13 cellular contexts compared by ENCODE assay signal in genomic region chr9:121742923-121743322, GRCh38.
DNase-seq lines count a peak whose midpoint lies in the region; ATAC-seq, FAIRE-seq and TF ChIP-seq lines count a peak whose summit lies in the region.
"Had no signal": no experiment of that assay in that cellular context is flagged by ENCODE, and none has a peak within 500 bp of the region (broad histone marks: within the 10 kb centered on the region; RNA-seq: fewer than 3 reads in every experiment).

No MANE protein-coding gene starts in this region.

- H3K4me3 Mint-ChIP-seq in astrocyte (ENCODE audit: unreplicated experiment), result no peak overlapping the region

- H3K4me1 ChIP-seq in astrocyte (ENCODE audit: insufficient read depth, low read length) (peaks cover 41% of the 10 kb centered on the region), left lung (peaks cover 17 to 78% of the 10 kb centered on the region in 2 donors)

- no peak for ATAC-seq in left lung
- no peak for ATAC-seq in HG03520 (IDR thresholded peaks at IDR 0.05; ENCODE audit: unreplicated experiment)
- ATAC-seq in GM21723 (IDR thresholded peaks at IDR 0.05; ENCODE audit: unreplicated experiment), result no peak

- no peak for FAIRE-seq in astrocyte (lab: Jason Lieb, UNC)

- H3K36me3 ChIP-seq in astrocyte (ENCODE audit: insufficient read depth, low read length), result no peaks in the 10 kb centered on the region
- no peaks in the 10 kb centered on the region for H3K36me3 ChIP-seq in left lung

- TF ChIP-seq CTCF in AG10803 (conservative IDR thresholded peaks at IDR 0.05; ENCODE audit: low read length), result no peak
- no peak for TF ChIP-seq CTCF in astrocyte (IDR thresholded peaks at IDR 0.05; ENCODE audit: insufficient read depth, low read depth, low read length)
- no peak for TF ChIP-seq CTCF in left lung (IDR thresholded peaks at IDR 0.05)

- H3K4me2 ChIP-seq in astrocyte (ENCODE audit: low read length), result peak overlapping the region; percentile 83

- H3K27me3 ChIP-seq in astrocyte (ENCODE audit: insufficient read depth, low read length) (no peaks in the 10 kb centered on the region), left lung (peaks cover 0 to under 1% of the 10 kb centered on the region in 2 donors)

- no peaks in the 10 kb centered on the region for H3K9me3 Mint-ChIP-seq in astrocyte (ENCODE audit: unreplicated experiment)

- peaks cover 72% of the 10 kb centered on the region for H4K20me1 ChIP-seq in astrocyte (ENCODE audit: insufficient read depth, low read length)

- peak overlapping the region; percentile 48 for H3K27ac Mint-ChIP-seq in astrocyte (ENCODE audit: unreplicated experiment)

- H3K36me3 Mint-ChIP-seq in astrocyte (ENCODE audit: low read depth, unreplicated experiment), result peaks cover 2% of the 10 kb centered on the region

- no peak overlapping the region for H3K27ac ChIP-seq in astrocyte (ENCODE audit: low read depth, low read length)
- peak overlapping the region; percentile 75 to 91 for H3K27ac ChIP-seq in left lung

- DNase-seq in AG10803 (ENCODE audit: low read depth), result no peak
- DNase-seq in astrocyte (ENCODE audit: low read depth), result no peak
- no peak for DNase-seq in left lung
- no peak for DNase-seq in skeletal muscle cell (ENCODE audit: low read depth)
- DNase-seq in AG20443 (ENCODE audit: low spot score), result no peak
- no peak for DNase-seq in OCI-M1 (lab: John Stamatoyannopoulos, UW)
- DNase-seq: activated CD8-positive, alpha-beta memory T cell treated with anti-CD3 and anti-CD28 coated beads for 24 hours; NCI-H1105 treated with DMSO at 0.1 percent for 48 hours; NCI-H82; stimulated activated CD8-positive, alpha-beta memory T cell treated with anti-CD3 and anti-CD28 coated beads, Interleukin-4, amount 100 ng/mL, for 48 hours; T-helper 2 cell had no signal

- H3K4me3 ChIP-seq in AG10803 (ENCODE audit: low read length) (peak overlapping the region; percentile 71), astrocyte (ENCODE audit: insufficient read depth, low read depth, low read length) (no peak overlapping the region), left lung (no peak overlapping the region), skeletal muscle cell (ENCODE audit: low read depth, low read length) (peak overlapping the region; percentile 37)

- H2AFZ ChIP-seq in astrocyte (ENCODE audit: low read depth, low read length), result no peak overlapping the region

- no peaks in the 10 kb centered on the region for H3K27me3 Mint-ChIP-seq in astrocyte (ENCODE audit: low read depth, unreplicated experiment)

- H3K9me3 ChIP-seq in astrocyte (ENCODE audit: insufficient read depth, low read depth, low read length) (no peaks in the 10 kb centered on the region), left lung (no peaks in the 10 kb centered on the region)

- H3K9ac ChIP-seq in astrocyte (ENCODE audit: low read length), result peak overlapping the region; percentile 72

- H3K4me1 Mint-ChIP-seq in astrocyte (ENCODE audit: low read depth, unreplicated experiment), result peaks cover 40% of the 10 kb centered on the region

- intact Hi-C loops in left lung (cut with DNase I), result no loop called here

- H3K79me2 ChIP-seq in astrocyte (ENCODE audit: insufficient read depth, low read length), result peaks cover 44% of the 10 kb centered on the region

Comparison
In these comparisons a context has a peak if more than half of its experiments do, and no peak if none do; other contexts are left out.
1. H3K4me3 ChIP-seq: peak in AG10803 (single experiment) and skeletal muscle cell (single experiment); none in astrocyte (single experiment) and left lung (0 of 2).